Comparison of ENCODE assay signal across 10 cellular contexts in genomic region chr5:172789687-172790495, GRCh38. TPM values are rescaled to one million over a fixed set of nuclear protein-coding genes. Genes with fewer than 3 reads are reported as not detected.
A peak's percentile ranks its signal among the peaks of the same experiment; 100 is the strongest.
DNase-seq lines count a peak whose midpoint lies in the region; ATAC-seq and TF ChIP-seq lines count a peak whose summit lies in the region.
"Had no signal": no experiment of that assay in that cellular context is flagged by ENCODE, and none has a peak within 500 bp of the region (broad histone marks: within the 10 kb centered on the region; RNA-seq: fewer than 3 reads in every experiment).

No MANE protein-coding gene starts in this region.

- no TSS peak for BruUV-seq in IMR-90 (replicated peaks; lab: Mats Ljungman, UMichigan)

- H4K8ac ChIP-seq in IMR-90 (ENCODE audit: low read depth in 2 of 2, low read length in 2 of 2) = peak overlapping the region; percentile 36 to 48; a peak in 2 of 4 replicates

- peak overlapping the region; percentile 65 for H3K4ac ChIP-seq in IMR-90 (ENCODE audit: low read depth, low read length)

- H3K9me3 ChIP-seq in IMR-90 (ENCODE audit: control insufficient read depth, insufficient read depth, low read length) (no peaks in the 10 kb centered on the region), colonic mucosa (no peaks in the 10 kb centered on the region), suprapubic skin (no peaks in the 10 kb centered on the region)

- peaks cover 4 to 16% of the 10 kb centered on the region in 2 experiments; a peak in 2 of 4 replicates for H3K79me1 ChIP-seq in IMR-90 (ENCODE audit: low read depth in 1 of 2, low read length in 2 of 2)

- H3K4me1 ChIP-seq in IMR-90 (ENCODE audit: control insufficient read depth, insufficient read depth, low read length) (peaks cover 21% of the 10 kb centered on the region), colonic mucosa (peaks cover 8% of the 10 kb centered on the region), suprapubic skin (peaks cover 32% of the 10 kb centered on the region)

- H3K9ac ChIP-seq in IMR-90 (ENCODE audit: low read depth, low read length) (no peak overlapping the region; the same call in 1 of the 2 replicates), colonic mucosa (ENCODE audit: low read depth in 2 of 2, low read length in 2 of 2) (peak overlapping the region; percentile 48 to 64)

- no peak for TF ChIP-seq RAD21 in IMR-90 (IDR thresholded peaks at IDR 0.05; ENCODE audit: low read length)

- CTCF ChIA-PET in IMR-90 (lab: Yijun Ruan, JAX) = no interaction called here

- H3K27me3 ChIP-seq in IMR-90 (ENCODE audit: control insufficient read depth, insufficient read depth, low read length) (no peaks in the 10 kb centered on the region), colonic mucosa (no peaks in the 10 kb centered on the region), suprapubic skin (no peaks in the 10 kb centered on the region)

- H2BK5ac ChIP-seq in IMR-90 (ENCODE audit: low read depth, low read length, poor library complexity, severe bottlenecking) = peak overlapping the region; percentile 28

- H3K14ac ChIP-seq in IMR-90 (replicated peaks; ENCODE audit: low read depth, low read length) = peak overlapping the region; percentile 62; the same call in 1 of the 2 replicates

- H2BK15ac ChIP-seq in IMR-90 (ENCODE audit: low read depth, low read length) = no peak overlapping the region

- intact Hi-C loops in IMR-90 (cut with micrococcal nuclease) (no loop called here), colonic mucosa (cut with DNase I) (no loop called here)

- peak overlapping the region; percentile 31; the same call in 1 of the 2 replicates for H4K91ac ChIP-seq in IMR-90 (ENCODE audit: insufficient read depth, low read depth, low read length)

- H3K36me3 ChIP-seq in IMR-90 (ENCODE audit: control insufficient read depth, insufficient read depth, low read length) = no peaks in the 10 kb centered on the region
- no peaks in the 10 kb centered on the region for H3K36me3 ChIP-seq in colonic mucosa
- H3K36me3 ChIP-seq in suprapubic skin = no peaks in the 10 kb centered on the region

- dilution Hi-C loops in IMR-90 (cut with HindIII; ENCODE audit: low sequenced_read_pairs, unreplicated experiment) = no loop called here

- 8% methylated on average over 2 of the region's 9 CpGs; no CpG with 5 or more reads in 1 of the 2 experiments for WGBS in IMR-90 (ENCODE audit: extremely low coverage in 2 of 2, insufficient read length in 1 of 2), 2 experiments
- WGBS in suprapubic skin = 75% methylated on average over 9 of the region's 9 CpGs

- no peaks in the 10 kb centered on the region for H3K27me3 Mint-ChIP-seq in activated naive CD8-positive, alpha-beta T cell treated with anti-CD3 and anti-CD28 coated beads, Interleukin-2, amount 50 U/mL, for 24 hours

- no peaks in the 10 kb centered on the region for H3K36me3 Mint-ChIP-seq in activated naive CD8-positive, alpha-beta T cell treated with anti-CD3 and anti-CD28 coated beads, Interleukin-2, amount 50 U/mL, for 24 hours (ENCODE audit: low read depth)

- H3K4me3 Mint-ChIP-seq in activated naive CD8-positive, alpha-beta T cell treated with anti-CD3 and anti-CD28 coated beads, Interleukin-2, amount 50 U/mL, for 24 hours = no peak overlapping the region

- H3K23ac ChIP-seq in IMR-90 (ENCODE audit: low read depth, low read length) = peak overlapping the region; percentile 14; the same call in 1 of the 2 replicates

- H3K4me1 Mint-ChIP-seq in activated naive CD8-positive, alpha-beta T cell treated with anti-CD3 and anti-CD28 coated beads, Interleukin-2, amount 50 U/mL, for 24 hours = peaks cover 9% of the 10 kb centered on the region

- H2AK5ac ChIP-seq in IMR-90 (ENCODE audit: low read depth, low read length) = peak overlapping the region; percentile 77

- peak overlapping the region; percentile 72 for H2BK120ac ChIP-seq in IMR-90 (ENCODE audit: low read depth, low read length)

- H3K27ac ChIP-seq in IMR-90 (ENCODE audit: insufficient read depth, low read length) (peak overlapping the region; percentile 31; the same call in 1 of the 2 replicates), colonic mucosa (peak overlapping the region; percentile 72), suprapubic skin (peak overlapping the region; percentile 75)

- no peak overlapping the region for H3K27ac Mint-ChIP-seq in activated naive CD8-positive, alpha-beta T cell treated with anti-CD3 and anti-CD28 coated beads, Interleukin-2, amount 50 U/mL, for 24 hours

- no peak overlapping the region for H3K4me2 ChIP-seq in IMR-90 (ENCODE audit: low read depth, low read length)

- peak overlapping the region; percentile 76 for H2AK9ac ChIP-seq in IMR-90 (replicated peaks; ENCODE audit: low read depth, low read length, poor library complexity)

- peak overlapping the region; percentile 79 for H2AFZ ChIP-seq in IMR-90 (replicated peaks; ENCODE audit: low read length, poor library complexity)

- no peak overlapping the region for H3K56ac ChIP-seq in IMR-90 (ENCODE audit: extremely low read depth, insufficient read depth, low read length)

- peaks cover 16% of the 10 kb centered on the region for H3K9me1 ChIP-seq in IMR-90 (ENCODE audit: insufficient read depth, low read length)

- DNase-seq in IMR-90 (no peak), colonic mucosa (peak; percentile 27), medulla oblongata (ENCODE audit: extremely low spot score) (peak; percentile 76), suprapubic skin (ENCODE audit: low spot score in 2 of 2) (peak; percentile 66 to 74), NCI-H345 treated with DMSO at 0.1 percent for 48 hours (lab: John Stamatoyannopoulos, UW; ENCODE audit: unreplicated experiment) (no peak)
- DNase-seq in NK-92 treated with Interleukin-12 subunit alpha and Interleukin-12 subunit beta, amount 100 ng/mL, for 24 hours (lab: John Stamatoyannopoulos, UW) = no peak
- DNase-seq in activated naive CD8-positive, alpha-beta T cell treated with anti-CD3 and anti-CD28 coated beads, Interleukin-2, amount 50 U/mL, for 24 hours = no peak
- DNase-seq: GDM1, NCI-H2171 treated with DMSO at 0.1 percent for 48 hours had no signal

- H2BK20ac ChIP-seq in IMR-90 (ENCODE audit: low read depth, low read length) = peak overlapping the region; percentile 76; the same call in 1 of the 2 replicates

- no peaks in the 10 kb centered on the region; the same call in 1 of the 2 replicates for H4K20me1 ChIP-seq in IMR-90 (ENCODE audit: insufficient read depth, low read length)

- POLR2A ChIA-PET in IMR-90 (lab: Charles Lee; ENCODE audit: unreplicated experiment) = no interaction called here

- no peaks in the 10 kb centered on the region for H3K9me3 Mint-ChIP-seq in activated naive CD8-positive, alpha-beta T cell treated with anti-CD3 and anti-CD28 coated beads, Interleukin-2, amount 50 U/mL, for 24 hours

- TF ChIP-seq EP300 in suprapubic skin (IDR thresholded peaks at IDR 0.05) = no peak

- peak overlapping the region; percentile 83 for H4K5ac ChIP-seq in IMR-90 (ENCODE audit: low read depth, low read length)

- no peak overlapping the region for H3K4me3 ChIP-seq in IMR-90 (ENCODE audit: insufficient read depth, low read depth, low read length)
- H3K4me3 ChIP-seq in colonic mucosa = no peak overlapping the region
- no peak overlapping the region for H3K4me3 ChIP-seq in suprapubic skin

- in situ Hi-C loops in IMR-90 (cut with MboI; ENCODE audit: low sequenced_read_pairs) = no loop called here

- ATAC-seq in IMR-90 (ENCODE audit: low read depth) (peak; percentile 54), HG03139 (IDR thresholded peaks at IDR 0.05; ENCODE audit: unreplicated experiment) (no peak)
- ATAC-seq in activated naive CD8-positive, alpha-beta T cell treated with anti-CD3 and anti-CD28 coated beads, Interleukin-2, amount 50 U/mL, for 24 hours = no peak

- H3K18ac ChIP-seq in IMR-90 (ENCODE audit: low read depth, low read length) = peak overlapping the region; percentile 81

- TF ChIP-seq CTCF in IMR-90 (conservative IDR thresholded peaks at IDR 0.05; ENCODE audit: low read depth, low read length) (no peak), colonic mucosa (IDR thresholded peaks at IDR 0.05) (no peak), suprapubic skin (IDR thresholded peaks at IDR 0.05) (no peak)

- TF ChIP-seq POLR2A in IMR-90 (IDR thresholded peaks at IDR 0.05; ENCODE audit: low read depth, low read length) = no peak
- no peak for TF ChIP-seq POLR2A in suprapubic skin (IDR thresholded peaks at IDR 0.05)

TF ChIP-seq in IMR-90, 13 proteins besides CTCF, POLR2A, EP300 and RAD21:
- TF ChIP-seq USF2 (IDR thresholded peaks at IDR 0.05; ENCODE audit: low read depth, low read length) (0 out of 2 replicates have a peak, but pooled peaks have one; percentile 31), BHLHE40 (IDR thresholded peaks at IDR 0.05; ENCODE audit: low read depth, low read length) (no peak)

RNA-seq across cellular contexts. Expression of gene DUSP1, which starts 18.9 kb away (rescaled TPM):
- total RNA-seq in IMR-90 (2012; rRNA removed) = 304 and 320 TPM in 2 replicates
- 467 and 674 TPM in 2 replicates for polyA plus RNA-seq in IMR-90 (2012; rRNA removed)
- 405 and 1,457 TPM in 2 replicates for polyA plus RNA-seq in IMR-90 (2012; cell fraction: cytosol; rRNA removed)
- 1,904 and 1,990 TPM in 2 replicates for polyA plus RNA-seq in IMR-90 (2012; cell fraction: nucleus; rRNA removed; ENCODE audit: low replicate concordance)
- 100 to 1,000 TPM in 1 of 2 donors, 10 to 100 TPM in 1; 61.7 to 102 TPM for total RNA-seq in colonic mucosa
- total RNA-seq in suprapubic skin = 1,000 to 10,000 TPM; 1,246 to 2,948 (median 1,762) TPM

RNA-seq across cellular contexts. Expression of gene ERGIC1, which starts 44.2 kb away (rescaled TPM):
- total RNA-seq in IMR-90 (2012; rRNA removed) = 124 and 134 TPM in 2 replicates
- polyA plus RNA-seq in IMR-90 (2012; rRNA removed) = 185 and 192 TPM in 2 replicates
- 59.2 and 179 TPM in 2 replicates for polyA plus RNA-seq in IMR-90 (2012; cell fraction: cytosol; rRNA removed)
- 128 and 132 TPM in 2 replicates for polyA plus RNA-seq in IMR-90 (2012; cell fraction: nucleus; rRNA removed; ENCODE audit: low replicate concordance)
- total RNA-seq in colonic mucosa = 100 to 1,000 TPM; 173 to 191 TPM
- 100 to 1,000 TPM in 1 of 4 donors, 10 to 100 TPM in 3; 81.2 to 106 (median 91.8) TPM for total RNA-seq in suprapubic skin

Comparison
In these comparisons a context has a peak if more than half of its experiments do, and no peak if none do; other contexts are left out.
1. DNase-seq: peak in colonic mucosa (single experiment), medulla oblongata (single experiment) and suprapubic skin (2 of 2); none in IMR-90 (single experiment), NK-92 treated with Interleukin-12 subunit alpha and Interleukin-12 subunit beta, amount 100 ng/mL, for 24 hours (single experiment), NCI-H345 treated with DMSO at 0.1 percent for 48 hours (single experiment) and activated naive CD8-positive, alpha-beta T cell treated with anti-CD3 and anti-CD28 coated beads, Interleukin-2, amount 50 U/mL, for 24 hours (single experiment).
2. Peak in every context shown above with its lines, with median percentiles within 50 percentile points of each other: H3K27ac ChIP-seq.